Comparison of ENCODE assay signal across 8 cellular contexts in genomic region chr19:3721131-3721899, GRCh38. TPM values are rescaled to one million over a fixed set of nuclear protein-coding genes. Genes with fewer than 3 reads are reported as not detected.
A peak's percentile ranks its signal among the peaks of the same experiment; 100 is the strongest.
DNase-seq lines count a peak whose midpoint lies in the region; ATAC-seq and TF ChIP-seq lines count a peak whose summit lies in the region.

No MANE protein-coding gene starts in this region.

- CTCF ChIA-PET in Caco-2 (lab: Charles Lee) (interaction anchor here (1.0 to 1.2 kb wide), 3 partner anchors 13 to 41 kb away, joined by 3 to 6 read pairs (median 4); partner anchors contain the start of genes MRPL54 and TJP3), Panc1 (lab: Charles Lee) (interaction anchor here (0.5 to 0.6 kb wide), 2 partner anchors 152 to 165 kb away, joined by 3 to 12 read pairs; no protein-coding TSS in a partner anchor)

- POLR2A ChIA-PET in Caco-2 (lab: Charles Lee): interaction anchor here (1.1 to 3.2 kb wide), 3 partner anchors 11 to 264 kb away, joined by 3 to 23 read pairs (median 13); partner anchors contain the start of genes EEF2 and MRPL54
- POLR2A ChIA-PET in Panc1 (lab: Charles Lee): no interaction called here

- BruUV-seq in Caco-2 (replicated peaks; lab: Mats Ljungman, UMichigan): no TSS peak
- no TSS peak for BruUV-seq in Panc1 (replicated peaks; lab: Mats Ljungman, UMichigan)

- H3K27ac Mint-ChIP-seq in Caco-2 (ENCODE audit: unreplicated experiment) (peak overlapping the region; percentile 93), natural killer cell (peak overlapping the region in 1 of 2 donors; percentile 36)

- no peaks in the 10 kb centered on the region for H3K4me1 Mint-ChIP-seq in Caco-2 (ENCODE audit: low read depth, unreplicated experiment)
- peaks cover 0 to 16% of the 10 kb centered on the region in 2 donors for H3K4me1 Mint-ChIP-seq in natural killer cell

- H3K4me3 Mint-ChIP-seq in Caco-2 (ENCODE audit: unreplicated experiment) (peak overlapping the region; percentile 87), natural killer cell (peak overlapping the region; percentile 64)

- H3K27me3 ChIP-seq in Caco-2 (replicated peaks; ENCODE audit: control insufficient read depth, insufficient read depth, low read length): no peaks in the 10 kb centered on the region
- no peaks in the 10 kb centered on the region for H3K27me3 ChIP-seq in Panc1 (ENCODE audit: control insufficient read depth, insufficient read depth, low read length)

- TF ChIP-seq CTCF in Caco-2 (IDR thresholded peaks at IDR 0.05; ENCODE audit: insufficient read depth in 1 of 2, low read depth in 1 of 2, low read length in 1 of 2, severe bottlenecking in 1 of 2, unreplicated experiment in 1 of 2) (no peak), Panc1 (IDR thresholded peaks at IDR 0.05) (no peak), natural killer cell (IDR thresholded peaks at IDR 0.05) (no peak)

- H3K9me3 Mint-ChIP-seq in Caco-2 (ENCODE audit: unreplicated experiment) (no peaks in the 10 kb centered on the region), natural killer cell (no peaks in the 10 kb centered on the region)

- in situ Hi-C loops in Panc1 (cut with HindIII; ENCODE audit: low pct_unique_long_range_greater_than_20kb, low sequenced_read_pairs): no loop called here

- peak overlapping the region; percentile 57 for H3K4me3 ChIP-seq in Caco-2 (ENCODE audit: low read depth, low read length)
- peak overlapping the region; percentile 30 to 40 for H3K4me3 ChIP-seq in Panc1 (ENCODE audit: low read depth in 2 of 2, low read length in 2 of 2)

- H3K27ac ChIP-seq in Panc1 (ENCODE audit: low read length): no peak overlapping the region

- H3K9me3 ChIP-seq in Caco-2 (no peaks in the 10 kb centered on the region), Panc1 (ENCODE audit: control insufficient read depth, insufficient read depth, low read depth, low read length) (no peaks in the 10 kb centered on the region)

- H3K36me3 Mint-ChIP-seq in Caco-2 (ENCODE audit: insufficient read depth, unreplicated experiment) (peaks cover 14% of the 10 kb centered on the region), natural killer cell (no peaks in the 10 kb centered on the region)

- peaks cover 36% of the 10 kb centered on the region for H3K4me1 ChIP-seq in Caco-2
- H3K4me1 ChIP-seq in Panc1 (ENCODE audit: control insufficient read depth, insufficient read depth, low read length): peaks cover 8% of the 10 kb centered on the region

- H3K36me3 ChIP-seq in Caco-2 (ENCODE audit: control insufficient read depth, insufficient read depth, low read length) (no peaks in the 10 kb centered on the region), Panc1 (ENCODE audit: control insufficient read depth, insufficient read depth, low read length) (no peaks in the 10 kb centered on the region)

- peak; percentile 85 for ATAC-seq in Panc1
- peak; percentile 95 to 98 (median 98) for ATAC-seq in natural killer cell
- no peak for ATAC-seq in HG03457 (IDR thresholded peaks at IDR 0.05; ENCODE audit: unreplicated experiment)

- H3K27me3 Mint-ChIP-seq in Caco-2 (ENCODE audit: insufficient read depth, unreplicated experiment): no peaks in the 10 kb centered on the region
- H3K27me3 Mint-ChIP-seq in natural killer cell (ENCODE audit: low read depth in 2 of 2): peaks cover 0 to 23% of the 10 kb centered on the region in 2 donors

- DNase-seq in Caco-2: peak; percentile 97 to 98
- DNase-seq in KG1 (lab: John Stamatoyannopoulos, UW): peak; percentile 60
- no peak for DNase-seq in Panc1 (ENCODE audit: low read depth, low spot score)
- DNase-seq in activated T-helper 1 cell treated with anti-CD3 and anti-CD28 coated beads, Interleukin-2, amount 50 U/mL, for 16 hours (ENCODE audit: low read depth in 1 of 2, low spot score in 1 of 2): peak; percentile 81 to 82
- peak; percentile 67 for DNase-seq in fibroblast of gingiva (ENCODE audit: low read depth)
- DNase-seq in natural killer cell: peak; percentile 83
- DNase-seq in stimulated activated naive CD4-positive, alpha-beta T cell treated with Interleukin-2 at 50 U/mL for 16 hours (lab: John Stamatoyannopoulos, UW): peak; percentile 92

- intact Hi-C loops in Caco-2 (cut with micrococcal nuclease; ENCODE audit: unreplicated experiment): loop anchor here (2.0 to 5.0 kb wide), 2 partner anchors 41 to 54 kb away; partner anchors contain the start of gene MRPL54
- intact Hi-C loops in Panc1 (cut with micrococcal nuclease; ENCODE audit: unreplicated experiment): no loop called here
- intact Hi-C loops in natural killer cell (cut with micrococcal nuclease): loop anchor here (5.0 kb wide), 1 partner anchor 101 kb away; no protein-coding TSS in a partner anchor

RNA-seq across cellular contexts. Expression of gene TJP3, which starts 13.1 kb away (rescaled TPM):
- total RNA-seq in Caco-2 (2022): 79.3 and 83.6 TPM in 2 replicates
- total RNA-seq in Panc1 (2021; ENCODE audit: unreplicated experiment): 2.7 TPM
- 4.9 TPM for polyA plus RNA-seq in Panc1 (2012; ENCODE audit: insufficient read length)
- 1 to 10 TPM; 1.1 to 2.9 (median 1.3) TPM for total RNA-seq in natural killer cell

RNA-seq across cellular contexts. Expression of gene PIP5K1C, which starts 21.0 kb away (rescaled TPM):
- total RNA-seq in Caco-2 (2022): 24.5 and 27.0 TPM in 2 replicates
- total RNA-seq in Panc1 (2021; ENCODE audit: unreplicated experiment): 30.6 TPM
- 27.9 TPM for polyA plus RNA-seq in Panc1 (2012; ENCODE audit: insufficient read length)
- total RNA-seq in natural killer cell: 10 to 100 TPM; 35.0 to 49.2 (median 36.8) TPM

RNA-seq across cellular contexts. Expression of gene APBA3, which starts 40.2 kb away (rescaled TPM):
- total RNA-seq in Caco-2 (2022) (22.1 and 23.5 TPM in 2 replicates), Panc1 (2021; ENCODE audit: unreplicated experiment) (34.0 TPM), natural killer cell (10 to 100 TPM; 39.9 to 53.6 (median 43.8) TPM)
- polyA plus RNA-seq in Panc1 (2012; ENCODE audit: insufficient read length): 34.0 TPM

RNA-seq across cellular contexts. Expression of gene MRPL54, which starts 41.2 kb away (rescaled TPM):
- total RNA-seq in Caco-2 (2022): 46.4 and 54.5 TPM in 2 replicates
- 42.8 TPM for total RNA-seq in Panc1 (2021; ENCODE audit: unreplicated experiment)
- polyA plus RNA-seq in Panc1 (2012; ENCODE audit: insufficient read length): 36.7 TPM
- 10 to 100 TPM; 54.1 to 60.5 (median 55.5) TPM for total RNA-seq in natural killer cell

RNA-seq across cellular contexts. Expression of gene RAX2, which starts 50.7 kb away (rescaled TPM):
- not detected in 2 replicates for total RNA-seq in Caco-2 (2022)
- not detected for total RNA-seq in Panc1 (2021; ENCODE audit: unreplicated experiment)
- polyA plus RNA-seq in Panc1 (2012; ENCODE audit: insufficient read length): not detected
- not detected for total RNA-seq in natural killer cell

Comparison
In these comparisons a context has a peak if more than half of its experiments do, and no peak if none do; other contexts are left out.
1. RNA of gene TJP3, which starts 13.1 kb away (total RNA-seq): 79.3 to 83.6 TPM in Caco-2; 2.7 TPM in Panc1 (single experiment) and 1.1 to 2.9 TPM in natural killer cell; every median in the first group is over 10 times any median in the second.